ENCODE assay signal across 9 cellular contexts in the genomic region with DNA sequence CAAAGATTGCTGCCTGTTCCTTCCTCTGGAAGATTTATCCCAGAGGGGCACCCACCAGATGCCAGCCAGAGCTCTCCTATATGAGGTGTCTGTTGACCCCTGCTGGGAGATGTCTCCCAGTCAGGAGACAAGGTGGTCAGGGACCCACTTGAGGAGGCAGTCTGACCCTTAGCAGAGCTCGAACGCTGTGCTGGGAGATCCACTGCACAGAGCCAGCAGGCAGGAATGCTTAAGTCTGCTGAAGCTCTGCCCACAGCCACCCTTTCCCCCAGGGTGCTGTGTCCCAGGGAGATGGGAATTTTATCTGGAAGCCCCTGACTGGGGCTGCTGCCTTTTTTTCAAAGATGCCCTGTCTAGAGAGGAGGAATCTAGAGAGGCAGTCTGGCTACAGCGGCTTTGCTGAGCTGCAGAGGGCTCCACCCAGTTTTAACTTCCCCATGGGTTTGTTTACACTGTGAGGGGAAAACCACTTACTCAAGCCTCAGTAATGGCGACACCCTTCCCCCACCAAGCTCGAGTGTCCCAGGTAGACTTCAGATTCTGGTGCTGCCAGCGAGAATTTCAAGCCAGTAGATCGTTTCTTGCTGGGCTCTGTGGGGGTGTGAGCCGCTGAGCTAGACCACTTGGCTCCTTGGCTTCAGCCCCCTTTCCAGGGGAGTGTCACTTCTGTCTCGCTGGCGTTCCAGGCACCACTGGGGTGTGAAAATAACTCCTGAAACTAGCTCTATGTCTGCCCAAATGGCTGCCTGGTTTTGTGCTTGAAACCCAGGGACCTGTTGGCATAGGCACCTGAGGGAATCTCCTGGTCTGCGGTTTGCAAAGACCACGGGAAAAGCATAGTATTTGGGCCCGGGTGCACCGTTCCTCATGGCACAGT.
DNase-seq lines count a peak whose midpoint lies in the region; ATAC-seq and TF ChIP-seq lines count a peak whose summit lies in the region.
"Had no signal": no experiment of that assay in that cellular context is flagged by ENCODE, and none has a peak within 500 bp of the region (broad histone marks: within the 10 kb centered on the region; RNA-seq: fewer than 3 reads in every experiment).

No MANE protein-coding gene starts in this region.

- DNase-seq in GM06990 (ENCODE audit: extremely low read depth, insufficient read length), result no peak
- peak in 1 of 2 experiments; percentile 75 for DNase-seq in HL-60 (ENCODE audit: low read depth in 1 of 2, low spot score in 1 of 2)
- DNase-seq in choroid plexus epithelial cell (ENCODE audit: low read depth), result peak; percentile 31
- DNase-seq in KG1 (lab: John Stamatoyannopoulos, UW), result no peak
- DNase-seq in NCI-H2196 treated with DMSO at 0.1 percent for 48 hours (lab: John Stamatoyannopoulos, UW; ENCODE audit: unreplicated experiment), result no peak
- no peak for DNase-seq in activated naive CD4-positive, alpha-beta T cell (lab: John Stamatoyannopoulos, UW)
- DNase-seq: activated CD4-positive, alpha-beta T cell treated with anti-CD3 and anti-CD28 coated beads for 1 hour had no signal

- H3K4me3 ChIP-seq in GM06990 (replicated peaks; ENCODE audit: low read depth, low read length) (peak overlapping the region; percentile 19; the same call in 1 of the 2 replicates), HL-60 (replicated peaks; ENCODE audit: insufficient read depth, low read length) (no peak overlapping the region), choroid plexus epithelial cell (ENCODE audit: low read depth, low read length) (no peak overlapping the region)

- H3K27me3 ChIP-seq in GM06990 (replicated peaks; ENCODE audit: control insufficient read depth, insufficient read depth, low read length) (no peaks in the 10 kb centered on the region), HL-60 (ENCODE audit: insufficient read depth, poor library complexity, severe bottlenecking) (no peaks in the 10 kb centered on the region)

- TF ChIP-seq CTCF in GM06990 (IDR thresholded peaks at IDR 0.05; ENCODE audit: insufficient read depth, low read length, poor library complexity, severe bottlenecking), result no peak
- TF ChIP-seq CTCF in HL-60 (IDR thresholded peaks at IDR 0.05; ENCODE audit: insufficient read depth, low read length), result no peak
- no peak for TF ChIP-seq CTCF in choroid plexus epithelial cell (conservative IDR thresholded peaks at IDR 0.05; ENCODE audit: low read depth, low read length)

- H3K36me3 ChIP-seq in GM06990 (ENCODE audit: control insufficient read depth, insufficient read depth, low read length), result no peaks in the 10 kb centered on the region

- peak overlapping the region; percentile 64 for H3K27ac ChIP-seq in HL-60 (replicated peaks)

- ATAC-seq in GM21576 (IDR thresholded peaks at IDR 0.05; ENCODE audit: unreplicated experiment) (peak; percentile 89), GM21447 (IDR thresholded peaks at IDR 0.05; ENCODE audit: unreplicated experiment) (no peak)
